In the genomic region with DNA sequence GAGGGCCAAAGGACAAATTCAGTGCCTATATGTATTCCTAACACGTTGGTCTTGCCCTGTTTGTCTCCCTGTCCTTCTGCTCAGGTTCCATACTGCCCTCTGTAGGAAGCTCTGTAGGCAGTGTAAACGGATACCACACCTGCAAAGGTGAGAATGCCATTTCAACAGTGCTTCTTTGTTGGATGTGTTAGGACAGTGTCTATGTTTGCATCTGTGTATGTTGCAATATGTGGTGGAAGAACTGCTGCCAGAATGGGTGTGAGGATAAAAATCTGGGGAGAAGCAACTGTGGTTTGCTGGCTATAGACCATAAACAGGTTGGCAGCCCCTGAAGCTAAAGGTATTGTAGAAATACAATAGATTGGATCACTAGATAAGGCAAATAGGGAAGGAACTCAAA, we compare ENCODE assay signal across 9 cellular contexts.
DNase-seq lines count a peak whose midpoint lies in the region; ATAC-seq, FAIRE-seq and TF ChIP-seq lines count a peak whose summit lies in the region.
"Had no signal": no experiment of that assay in that cellular context is flagged by ENCODE, and none has a peak within 500 bp of the region (broad histone marks: within the 10 kb centered on the region; RNA-seq: fewer than 3 reads in every experiment).

No MANE protein-coding gene starts in this region.

- 0 out of 2 replicates have a peak, but pooled peaks cover 4% of the 10 kb centered on the region for H3K36me3 Mint-ChIP-seq in HFFc6 (ENCODE audit: low read depth)

- TF ChIP-seq CTCF in D721Med (IDR thresholded peaks at IDR 0.05; ENCODE audit: insufficient read depth, missing control alignments) (peak; percentile 50), HFFc6 (IDR thresholded peaks at IDR 0.05) (peak; percentile 51; the same call in 1 of the 2 replicates), kidney epithelial cell (IDR thresholded peaks at IDR 0.05; ENCODE audit: insufficient read depth, low read length, poor library complexity, severe bottlenecking) (peak; percentile 64)

- H3K27ac Mint-ChIP-seq in HFFc6, result peak overlapping the region; percentile 32; the same call in 1 of the 2 replicates

- no peak overlapping the region for H3K4me3 ChIP-seq in kidney epithelial cell (ENCODE audit: low read depth, low read length)
- H3K4me3 ChIP-seq: psoas muscle had no signal

- DNase-seq in D721Med (ENCODE audit: insufficient read length, low spot score) (no peak), HFFc6 (no peak), SW480 (ENCODE audit: low spot score) (peak; percentile 88), kidney epithelial cell (ENCODE audit: low read depth) (no peak), ecto neural progenitor cell (ENCODE audit: low spot score) (no peak), putamen (ENCODE audit: low spot score) (no peak)
- DNase-seq: psoas muscle had no signal

- H3K4me1 Mint-ChIP-seq in HFFc6 (ENCODE audit: low read depth), result no peaks in the 10 kb centered on the region

- no peak overlapping the region for H3K4me3 Mint-ChIP-seq in HFFc6

- no peaks in the 10 kb centered on the region for H3K27me3 ChIP-seq in kidney epithelial cell (ENCODE audit: control insufficient read depth, insufficient read depth, low read length)

- ATAC-seq in GM18870 (IDR thresholded peaks at IDR 0.05; ENCODE audit: unreplicated experiment) (no peak), HG02610 (IDR thresholded peaks at IDR 0.05; ENCODE audit: unreplicated experiment) (no peak)

- no peak for FAIRE-seq in D721Med (lab: Jason Lieb, UNC)

- peaks cover 2% of the 10 kb centered on the region; the same call in 1 of the 2 replicates for H3K27me3 Mint-ChIP-seq in HFFc6 (ENCODE audit: insufficient read depth)

- peaks cover 3% of the 10 kb centered on the region for H3K36me3 ChIP-seq in kidney epithelial cell (ENCODE audit: control insufficient read depth, insufficient read depth, low read length)

- no peaks in the 10 kb centered on the region for H3K9me3 Mint-ChIP-seq in HFFc6
